8 cellular contexts compared by ENCODE assay signal in the genomic region with DNA sequence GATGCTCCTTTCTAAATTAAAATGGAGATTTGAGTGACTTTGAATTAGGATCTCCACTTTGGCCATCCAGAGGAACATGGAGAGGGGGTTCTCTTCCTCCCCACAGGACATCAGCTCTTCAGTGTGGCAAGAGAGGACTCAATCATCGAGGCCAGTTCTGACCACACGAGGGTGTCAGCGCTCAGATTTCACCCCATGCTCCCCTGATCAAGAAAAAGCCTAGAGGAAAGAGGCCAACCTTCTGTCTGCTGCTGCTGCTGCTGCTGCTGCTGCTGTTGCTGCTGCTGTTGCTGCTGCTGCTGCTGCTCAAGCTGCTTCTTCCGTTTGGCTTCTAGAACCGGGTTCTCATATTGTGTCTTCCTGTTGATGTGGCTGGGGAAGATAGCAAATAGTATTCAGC.
A peak's percentile ranks its signal among the peaks of the same experiment; 100 is the strongest.
DNase-seq lines count a peak whose midpoint lies in the region; ATAC-seq and TF ChIP-seq lines count a peak whose summit lies in the region.

No MANE protein-coding gene starts in this region.

- no peak overlapping the region for H3K56ac ChIP-seq in mesendoderm (ENCODE audit: low read length)

- peaks cover 2% of the 10 kb centered on the region for H3K4me1 Mint-ChIP-seq in endodermal cell

- TF ChIP-seq CTCF in GM20000 (IDR thresholded peaks at IDR 0.05; ENCODE audit: extremely low read depth, missing control alignments) (no peak), endodermal cell (conservative IDR thresholded peaks at IDR 0.05) (peak; percentile 79), lower leg skin (IDR thresholded peaks at IDR 0.05) (no peak)

- H3K4me3 ChIP-seq in NT2/D1 (ENCODE audit: insufficient read length, low read depth) (no peak overlapping the region), endodermal cell (ENCODE audit: low read length) (no peak overlapping the region), mesendoderm (ENCODE audit: low read length) (no peak overlapping the region), lower leg skin (ENCODE audit: low read depth, poor library complexity, severe bottlenecking) (no peak overlapping the region)

- no peak overlapping the region for H3K27ac Mint-ChIP-seq in endodermal cell

- no peak overlapping the region for H4K5ac ChIP-seq in mesendoderm (ENCODE audit: low read length)

- intact Hi-C loops in lower leg skin (cut with DNase I; ENCODE audit: low total_unique reads) = no loop called here

- TF ChIP-seq POLR2A in lower leg skin (IDR thresholded peaks at IDR 0.05) = no peak

- no peaks in the 10 kb centered on the region for H3K9me3 Mint-ChIP-seq in endodermal cell

- H3K4me3 Mint-ChIP-seq in endodermal cell = no peak overlapping the region

- no peak for ATAC-seq in HG03342 (IDR thresholded peaks at IDR 0.05; ENCODE audit: unreplicated experiment)

- no peaks in the 10 kb centered on the region for H3K79me2 ChIP-seq in mesendoderm (ENCODE audit: control insufficient read depth, insufficient read depth, low read length)

- peaks cover 19% of the 10 kb centered on the region for H3K36me3 Mint-ChIP-seq in endodermal cell (ENCODE audit: low read depth)

- H2BK15ac ChIP-seq in mesendoderm (replicated peaks; ENCODE audit: low read depth) = no peak overlapping the region

- H3K4me1 ChIP-seq in NT2/D1 (ENCODE audit: insufficient read depth, insufficient read length) (no peaks in the 10 kb centered on the region), endodermal cell (ENCODE audit: control insufficient read depth, insufficient read depth, low read length) (no peaks in the 10 kb centered on the region), mesendoderm (ENCODE audit: control insufficient read depth, low read depth, low read length) (no peaks in the 10 kb centered on the region)

- no peak overlapping the region for H3K4me2 ChIP-seq in mesendoderm (ENCODE audit: low read length)

- H3K27me3 ChIP-seq in NT2/D1 (ENCODE audit: insufficient read depth, insufficient read length) (no peaks in the 10 kb centered on the region), endodermal cell (ENCODE audit: control insufficient read depth, insufficient read depth, low read length, poor library complexity, severe bottlenecking) (no peaks in the 10 kb centered on the region), mesendoderm (ENCODE audit: insufficient read depth, low read length, poor library complexity) (no peaks in the 10 kb centered on the region)

- DNase-seq in AG08395 (ENCODE audit: low spot score) (peak; percentile 80), GM20000 (ENCODE audit: low spot score) (peak; percentile 17), NT2/D1 (ENCODE audit: low read depth, low spot score) (peak; percentile 78), endodermal cell (peak; percentile 87), mesendoderm (peak; percentile 87), lower leg skin (ENCODE audit: low spot score in 2 of 2) (no peak), OCI-M2 (lab: John Stamatoyannopoulos, UW; ENCODE audit: unreplicated experiment) (no peak)

- H3K27me3 Mint-ChIP-seq in endodermal cell (ENCODE audit: insufficient read depth) = no peaks in the 10 kb centered on the region

- no peak overlapping the region for H3K18ac ChIP-seq in mesendoderm (ENCODE audit: low read length)

- H3K9ac ChIP-seq in NT2/D1 (ENCODE audit: insufficient read length, low read depth) = no peak overlapping the region
- no peak overlapping the region for H3K9ac ChIP-seq in endodermal cell (ENCODE audit: extremely low read depth, low read length, poor library complexity, severe bottlenecking)
- no peak overlapping the region for H3K9ac ChIP-seq in mesendoderm (ENCODE audit: low read length)

- no peak overlapping the region for H3K23ac ChIP-seq in mesendoderm (ENCODE audit: low read length)

- H3K27ac ChIP-seq in endodermal cell (ENCODE audit: low read depth, low read length) = peak overlapping the region; percentile 8
- H3K27ac ChIP-seq in mesendoderm (ENCODE audit: low read depth, low read length) = no peak overlapping the region

- 24% methylated on average over 5 of the region's 5 CpGs; no CpG with 5 or more reads in 1 of the 2 experiments for WGBS in endodermal cell (ENCODE audit: insufficient coverage in 1 of 2, insufficient read length in 1 of 2), 2 experiments
- WGBS in mesendoderm (ENCODE audit: extremely low coverage, insufficient coverage, low lambda C conversion rate) = no CpG with 5 or more reads among the region's 5 CpGs
- 13 to 23% methylated on average over 5 of the region's 5 CpGs for WGBS in lower leg skin, 2 donors

- no peaks in the 10 kb centered on the region for H3K79me1 ChIP-seq in mesendoderm (ENCODE audit: low read length)

- H3K36me3 ChIP-seq in NT2/D1 (ENCODE audit: insufficient read depth, insufficient read length, low read length) (peaks cover 7% of the 10 kb centered on the region), endodermal cell (ENCODE audit: control insufficient read depth, insufficient read depth, low read length) (peaks cover 29% of the 10 kb centered on the region), mesendoderm (ENCODE audit: control insufficient read depth, insufficient read depth, low read length) (no peaks in the 10 kb centered on the region)

- no peak overlapping the region for H2BK5ac ChIP-seq in mesendoderm (ENCODE audit: low read length)

- no peak overlapping the region for H4K8ac ChIP-seq in mesendoderm (ENCODE audit: low read depth, low read length)

- H3K9me3 ChIP-seq in NT2/D1 (ENCODE audit: insufficient read depth, low read length) (no peaks in the 10 kb centered on the region), endodermal cell (ENCODE audit: control insufficient read depth, low read length) (no peaks in the 10 kb centered on the region)

- no peak overlapping the region for H2BK120ac ChIP-seq in mesendoderm (ENCODE audit: low read depth, low read length)

- H2AK5ac ChIP-seq in mesendoderm (ENCODE audit: low read length) = no peak overlapping the region

- no peak overlapping the region for H3K4ac ChIP-seq in mesendoderm (ENCODE audit: low read depth, low read length)

Comparison
In these comparisons a context has a peak if more than half of its experiments do, and no peak if none do; other contexts are left out.
1. DNase-seq: peak in AG08395 (single experiment), GM20000 (single experiment), NT2/D1 (single experiment), endodermal cell (single experiment) and mesendoderm (single experiment); none in lower leg skin (0 of 2) and OCI-M2 (single experiment).